Comparison of ENCODE assay signal across 11 cellular contexts in genomic region chr22:29871684-29872083, GRCh38. TPM values are rescaled to one million over a fixed set of nuclear protein-coding genes. Genes with fewer than 3 reads are reported as not detected.
A peak's percentile ranks its signal among the peaks of the same experiment; 100 is the strongest.
DNase-seq lines count a peak whose midpoint lies in the region; ATAC-seq and TF ChIP-seq lines count a peak whose summit lies in the region.
"Had no signal": no experiment of that assay in that cellular context is flagged by ENCODE, and none has a peak within 500 bp of the region (broad histone marks: within the 10 kb centered on the region; RNA-seq: fewer than 3 reads in every experiment).

No MANE protein-coding gene starts in this region.

- TF ChIP-seq CTCF in heart right ventricle (IDR thresholded peaks at IDR 0.05): no peak
- no peak for TF ChIP-seq CTCF in WERI-Rb-1 (IDR thresholded peaks at IDR 0.05; ENCODE audit: low read depth, low read length)
- TF ChIP-seq CTCF in uterus (IDR thresholded peaks at IDR 0.05): no peak

- no peak overlapping the region for H2BK120ac ChIP-seq in mesenchymal stem cell (ENCODE audit: low read depth, low read length)

- H2AK5ac ChIP-seq in mesenchymal stem cell (ENCODE audit: low read length, severe bottlenecking): no peak overlapping the region

- H2BK15ac ChIP-seq in mesenchymal stem cell (ENCODE audit: low read depth, poor library complexity, severe bottlenecking): no peak overlapping the region

- no peaks in the 10 kb centered on the region for H3K27me3 ChIP-seq in heart right ventricle
- no peaks in the 10 kb centered on the region for H3K27me3 ChIP-seq in right cardiac atrium (ENCODE audit: control insufficient read depth, insufficient read depth)
- H3K27me3 ChIP-seq in WERI-Rb-1 (ENCODE audit: insufficient read depth, low read depth, severe bottlenecking): no peaks in the 10 kb centered on the region
- peaks cover 0 to 58% of the 10 kb centered on the region in 2 experiments for H3K27me3 ChIP-seq in mesenchymal stem cell (ENCODE audit: control insufficient read depth in 1 of 2, insufficient read depth in 1 of 2, low read length in 2 of 2)
- no peaks in the 10 kb centered on the region for H3K27me3 ChIP-seq in uterus
- H3K27me3 ChIP-seq: Peyer's patch, right lobe of liver had no signal

- H3K27ac ChIP-seq in heart right ventricle: peak overlapping the region in 6 of 10 donors; percentile 50 to 64 (median 56)
- no peak overlapping the region for H3K27ac ChIP-seq in right cardiac atrium (ENCODE audit: low read length)
- peak overlapping the region; percentile 80 for H3K27ac ChIP-seq in WERI-Rb-1
- peak overlapping the region; percentile 87 for H3K27ac ChIP-seq in mesenchymal stem cell (ENCODE audit: low read length, poor library complexity, severe bottlenecking)
- H3K27ac ChIP-seq in uterus: peak overlapping the region in 1 of 2 donors; percentile 44
- H3K27ac ChIP-seq: Peyer's patch, right lobe of liver had no signal

- H3K9me3 ChIP-seq in heart right ventricle: no peaks in the 10 kb centered on the region
- H3K9me3 ChIP-seq in right cardiac atrium (ENCODE audit: control insufficient read depth, low read length): no peaks in the 10 kb centered on the region
- no peaks in the 10 kb centered on the region for H3K9me3 ChIP-seq in WERI-Rb-1 (ENCODE audit: severe bottlenecking)
- no peaks in the 10 kb centered on the region for H3K9me3 ChIP-seq in mesenchymal stem cell (ENCODE audit: control insufficient read depth, low read length)
- no peaks in the 10 kb centered on the region for H3K9me3 ChIP-seq in uterus
- H3K9me3 ChIP-seq: Peyer's patch, right lobe of liver had no signal

- no peak overlapping the region for H3K4me3 ChIP-seq in heart right ventricle
- H3K4me3 ChIP-seq in right cardiac atrium (ENCODE audit: low read length): no peak overlapping the region
- H3K4me3 ChIP-seq in WERI-Rb-1 (ENCODE audit: low read depth, low read length): no peak overlapping the region
- no peak overlapping the region for H3K4me3 ChIP-seq in mesenchymal stem cell (ENCODE audit: insufficient read depth in 1 of 2, low read depth in 1 of 2, low read length in 2 of 2)
- H3K4me3 ChIP-seq in uterus: no peak overlapping the region
- H3K4me3 ChIP-seq: Peyer's patch, right lobe of liver had no signal

- no peak overlapping the region for H4K91ac ChIP-seq in mesenchymal stem cell (ENCODE audit: low read length)

- no peak overlapping the region for H3K4ac ChIP-seq in mesenchymal stem cell (ENCODE audit: low read depth in 1 of 2, low read length in 2 of 2)

- no peak overlapping the region for H2AFZ ChIP-seq in mesenchymal stem cell (ENCODE audit: low read depth, low read length)

- H3K79me1 ChIP-seq in mesenchymal stem cell (replicated peaks; ENCODE audit: low read length, poor library complexity, severe bottlenecking): no peaks in the 10 kb centered on the region

- no peak overlapping the region for H3K14ac ChIP-seq in mesenchymal stem cell (ENCODE audit: low read length in 2 of 2)

- DNase-seq in heart right ventricle (no peak), right cardiac atrium (no peak), WERI-Rb-1 (peak; percentile 93), mesenchymal stem cell (peak; percentile 44), uterus (peak; percentile 46 to 65)
- no peak for DNase-seq in activated effector memory CD4-positive, alpha-beta T cell treated with Interleukin-2 at 50 U/mL for 16 hours
- DNase-seq: activated T-cell treated with anti-CD3 and anti-CD28 coated beads, Interleukin-2, amount 50 U/mL, for 4 hours had no signal

- H3K4me2 ChIP-seq in mesenchymal stem cell (ENCODE audit: low read length, poor library complexity, severe bottlenecking): no peak overlapping the region

- H2BK5ac ChIP-seq in mesenchymal stem cell (ENCODE audit: low read depth, low read length, poor library complexity, severe bottlenecking): no peak overlapping the region

- intact Hi-C loops in heart right ventricle (cut with DNase I): no loop called here
- intact Hi-C loops in right cardiac atrium (cut with DNase I): no loop called here
- intact Hi-C loops in uterus (cut with DNase I; ENCODE audit: low total_unique reads): no loop called here

- H2BK12ac ChIP-seq in mesenchymal stem cell (ENCODE audit: low read length in 2 of 2): no peak overlapping the region

- no peak for TF ChIP-seq POLR2A in uterus (IDR thresholded peaks at IDR 0.05)

- H3K36me3 ChIP-seq in heart right ventricle: no peaks in the 10 kb centered on the region
- H3K36me3 ChIP-seq in WERI-Rb-1: no peaks in the 10 kb centered on the region
- no peaks in the 10 kb centered on the region for H3K36me3 ChIP-seq in mesenchymal stem cell (ENCODE audit: control insufficient read depth in 1 of 2, insufficient read depth in 2 of 2, low read depth in 1 of 2, low read length in 2 of 2)
- no peaks in the 10 kb centered on the region for H3K36me3 ChIP-seq in uterus
- H3K36me3 ChIP-seq: Peyer's patch, right lobe of liver had no signal

- H3K18ac ChIP-seq in mesenchymal stem cell (ENCODE audit: low read depth in 1 of 2, low read length in 2 of 2): no peak overlapping the region

- ATAC-seq in heart right ventricle (peak in 3 of 8 donors; percentile 27 to 43 (median 32)), right cardiac atrium (no peak), GM18498 (IDR thresholded peaks at IDR 0.05; ENCODE audit: unreplicated experiment) (no peak), HG03460 (IDR thresholded peaks at IDR 0.05; ENCODE audit: unreplicated experiment) (no peak)
- ATAC-seq: activated T-cell treated with anti-CD3 and anti-CD28 coated beads, Interleukin-2, amount 50 U/mL, for 4 hours; right lobe of liver had no signal

- H3K9ac ChIP-seq in mesenchymal stem cell (ENCODE audit: low read length): no peak overlapping the region

- H4K8ac ChIP-seq in mesenchymal stem cell (ENCODE audit: low read length): no peak overlapping the region

- 45 to 69% methylated on average over 5 of the region's 5 CpGs for WGBS in heart right ventricle, 2 donors
- 59% methylated on average over 5 of the region's 5 CpGs for WGBS in right cardiac atrium
- WGBS in mesenchymal stem cell: 26% methylated on average over 4 of the region's 5 CpGs

- H3K4me1 ChIP-seq in heart right ventricle (peaks cover 0 to 27% (median 16%) of the 10 kb centered on the region in 9 donors), right cardiac atrium (ENCODE audit: control insufficient read depth, insufficient read depth, low read length) (peaks cover 7% of the 10 kb centered on the region), mesenchymal stem cell (ENCODE audit: control insufficient read depth, insufficient read depth, low read depth, low read length) (peaks cover 20% of the 10 kb centered on the region), uterus (no peaks in the 10 kb centered on the region)
- H3K4me1 ChIP-seq: Peyer's patch, right lobe of liver had no signal

- H3K23ac ChIP-seq in mesenchymal stem cell (ENCODE audit: low read length in 2 of 2): no peak overlapping the region

RNA-seq across cellular contexts. Expression of gene MTMR3, which starts 11.3 kb away (rescaled TPM):
- 10 to 100 TPM; 26.1 to 42.9 (median 36.5) TPM for total RNA-seq in heart right ventricle
- polyA plus RNA-seq in heart right ventricle: 10 to 100 TPM in 1 of 2 donors, 1 to 10 TPM in 1; 9.8 to 14.1 TPM
- total RNA-seq in right cardiac atrium: 10 to 100 TPM; 30.3 to 38.0 (median 33.6) TPM
- 9.5 TPM for polyA plus RNA-seq in right cardiac atrium
- 10.3 TPM for polyA plus RNA-seq in mesenchymal stem cell (2013, experiment 1 of 2)
- 9.3 TPM for polyA plus RNA-seq in mesenchymal stem cell (2013, experiment 2 of 2)
- 10 to 100 TPM; 17.2 to 77.8 (median 62.5) TPM for total RNA-seq in uterus

RNA-seq across cellular contexts. Expression of gene ASCC2, which starts 33.6 kb away (rescaled TPM):
- total RNA-seq in heart right ventricle (10 to 100 TPM; 26.6 to 42.1 (median 33.1) TPM), right cardiac atrium (10 to 100 TPM; 31.2 to 41.4 (median 40.2) TPM), uterus (10 to 100 TPM; 14.9 to 47.1 (median 24.3) TPM)
- polyA plus RNA-seq in heart right ventricle (10 to 100 TPM; 47.4 to 87.0 TPM), right cardiac atrium (29.2 TPM)
- polyA plus RNA-seq in mesenchymal stem cell (2013, experiment 1 of 2): 43.5 TPM
- polyA plus RNA-seq in mesenchymal stem cell (2013, experiment 2 of 2): 43.8 TPM

Comparison
In these comparisons a context has a peak if more than half of its experiments do, and no peak if none do; other contexts are left out.
1. DNase-seq: peak in WERI-Rb-1 (single experiment), mesenchymal stem cell (single experiment) and uterus (2 of 2); none in heart right ventricle (0 of 2), right cardiac atrium (0 of 3) and activated effector memory CD4-positive, alpha-beta T cell treated with Interleukin-2 at 50 U/mL for 16 hours (single experiment).